1 cellular context compared by ENCODE assay signal in the genomic region with DNA sequence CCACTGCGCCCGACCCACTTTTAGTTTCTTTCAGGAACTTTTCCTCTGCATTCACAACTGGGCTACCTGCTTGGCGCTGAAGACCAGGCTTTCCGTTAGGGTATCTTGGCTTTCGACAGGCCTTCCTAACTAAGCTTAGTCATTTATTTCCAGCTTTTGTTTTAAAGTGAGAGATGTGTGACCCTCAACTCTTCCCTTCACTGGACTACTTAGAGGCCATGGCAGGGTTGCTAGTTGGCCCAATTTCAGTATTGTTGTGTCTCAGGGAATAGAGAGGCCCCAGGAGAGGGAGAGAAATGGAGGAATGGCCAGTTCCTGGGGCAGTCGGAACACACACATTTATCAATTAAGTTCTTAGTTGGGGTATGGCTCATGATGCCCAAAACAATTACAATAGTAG.
TF ChIP-seq lines count a peak whose summit lies in the region.

No MANE protein-coding gene starts in this region.

TF ChIP-seq in HepG2, 621 proteins besides CTCF, POLR2A, EP300 and RAD21:
- TF ChIP-seq NFE2L1 (CRISPR knock-in tag; IDR thresholded peaks at IDR 0.05; ENCODE audit: borderline replicate concordance) (no peak), ZNF280D (CRISPR knock-in tag; IDR thresholded peaks at IDR 0.05) (no peak), SOX5 (CRISPR knock-in tag; IDR thresholded peaks at IDR 0.05; ENCODE audit: borderline replicate concordance) (no peak), ZNF674 (CRISPR knock-in tag; IDR thresholded peaks at IDR 0.05; ENCODE audit: low read depth) (no peak), ELF4 (CRISPR knock-in tag; IDR thresholded peaks at IDR 0.05; ENCODE audit: borderline replicate concordance) (no peak), IRF9 (CRISPR knock-in tag; IDR thresholded peaks at IDR 0.05; ENCODE audit: borderline replicate concordance) (no peak), MEIS1 (CRISPR knock-in tag; IDR thresholded peaks at IDR 0.05; ENCODE audit: borderline replicate concordance) (no peak), NR2F6 (IDR thresholded peaks at IDR 0.05) (no peak), NR2F6 (CRISPR knock-in tag; IDR thresholded peaks at IDR 0.05) (no peak)
- TF ChIP-seq, protein P1, sequence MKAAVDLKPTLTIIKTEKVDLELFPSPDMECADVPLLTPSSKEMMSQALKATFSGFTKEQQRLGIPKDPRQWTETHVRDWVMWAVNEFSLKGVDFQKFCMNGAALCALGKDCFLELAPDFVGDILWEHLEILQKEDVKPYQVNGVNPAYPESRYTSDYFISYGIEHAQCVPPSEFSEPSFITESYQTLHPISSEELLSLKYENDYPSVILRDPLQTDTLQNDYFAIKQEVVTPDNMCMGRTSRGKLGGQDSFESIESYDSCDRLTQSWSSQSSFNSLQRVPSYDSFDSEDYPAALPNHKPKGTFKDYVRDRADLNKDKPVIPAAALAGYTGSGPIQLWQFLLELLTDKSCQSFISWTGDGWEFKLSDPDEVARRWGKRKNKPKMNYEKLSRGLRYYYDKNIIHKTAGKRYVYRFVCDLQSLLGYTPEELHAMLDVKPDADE (CRISPR knock-in tag; IDR thresholded peaks at IDR 0.05): no peak
- TF ChIP-seq, protein P2, sequence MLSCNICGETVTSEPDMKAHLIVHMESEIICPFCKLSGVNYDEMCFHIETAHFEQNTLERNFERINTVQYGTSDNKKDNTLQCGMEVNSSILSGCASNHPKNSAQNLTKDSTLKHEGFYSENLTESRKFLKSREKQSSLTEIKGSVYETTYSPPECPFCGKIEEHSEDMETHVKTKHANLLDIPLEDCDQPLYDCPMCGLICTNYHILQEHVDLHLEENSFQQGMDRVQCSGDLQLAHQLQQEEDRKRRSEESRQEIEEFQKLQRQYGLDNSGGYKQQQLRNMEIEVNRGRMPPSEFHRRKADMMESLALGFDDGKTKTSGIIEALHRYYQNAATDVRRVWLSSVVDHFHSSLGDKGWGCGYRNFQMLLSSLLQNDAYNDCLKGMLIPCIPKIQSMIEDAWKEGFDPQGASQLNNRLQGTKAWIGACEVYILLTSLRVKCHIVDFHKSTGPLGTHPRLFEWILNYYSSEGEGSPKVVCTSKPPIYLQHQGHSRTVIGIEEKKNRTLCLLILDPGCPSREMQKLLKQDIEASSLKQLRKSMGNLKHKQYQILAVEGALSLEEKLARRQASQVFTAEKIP (CRISPR knock-in tag; IDR thresholded peaks at IDR 0.05; ENCODE audit: borderline replicate concordance): no peak
